9 cellular contexts compared by ENCODE assay signal in the genomic region with DNA sequence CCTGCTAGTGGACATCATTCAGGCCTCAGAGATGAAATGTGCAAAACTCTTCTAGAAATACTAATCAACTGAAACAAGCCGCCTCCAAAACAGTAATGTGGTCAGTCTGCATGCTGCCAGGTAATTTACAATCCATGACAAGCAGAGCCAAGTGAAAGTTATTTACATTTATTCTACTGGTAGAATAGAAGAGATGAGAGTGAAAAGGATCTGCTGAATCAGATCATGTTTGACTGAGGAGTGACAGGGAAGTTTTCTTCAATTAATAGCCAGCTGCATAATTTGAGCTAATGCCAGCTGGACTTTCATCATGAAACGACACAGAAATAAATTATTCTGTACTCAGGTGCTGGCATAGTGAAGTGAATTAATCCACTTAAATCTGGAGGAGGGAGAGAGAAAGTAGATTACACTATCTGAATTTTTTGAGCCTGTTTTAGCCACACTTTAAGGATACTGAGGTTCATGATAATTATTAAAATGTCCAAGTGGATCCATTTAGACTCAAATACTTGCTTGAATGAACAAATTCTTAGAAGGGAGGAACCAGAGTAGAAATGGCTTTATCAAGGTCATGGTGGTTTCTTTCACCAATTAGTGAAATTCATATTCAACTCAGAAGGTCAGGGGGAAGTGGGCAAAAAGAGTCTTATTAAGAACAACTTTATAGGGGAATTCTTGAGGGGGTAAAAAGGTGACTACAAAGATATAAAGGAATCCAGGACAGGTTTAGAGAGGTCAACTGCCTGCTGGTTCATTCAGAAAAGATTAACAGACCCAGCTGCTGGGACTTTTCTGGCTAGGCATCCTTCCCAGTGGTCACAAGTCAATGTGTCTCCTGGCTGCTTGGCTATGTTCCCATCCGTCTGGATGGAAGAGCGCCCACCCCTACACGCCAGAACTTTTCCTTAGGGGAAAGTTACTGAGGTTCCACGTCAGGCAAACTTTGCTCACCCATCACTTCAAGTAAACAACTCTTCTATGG.
DNase-seq lines count a peak whose midpoint lies in the region; ATAC-seq and TF ChIP-seq lines count a peak whose summit lies in the region.
"Had no signal": no experiment of that assay in that cellular context is flagged by ENCODE, and none has a peak within 500 bp of the region (broad histone marks: within the 10 kb centered on the region; RNA-seq: fewer than 3 reads in every experiment).

No MANE protein-coding gene starts in this region.

- H3K4me3 ChIP-seq in uterus, result no peak overlapping the region

- TF ChIP-seq POLR2A in uterus (IDR thresholded peaks at IDR 0.05), result no peak

- H3K4me1 ChIP-seq in uterus, result peaks cover 0 to 8% of the 10 kb centered on the region in 2 donors

- no peaks in the 10 kb centered on the region for H3K36me3 ChIP-seq in uterus

- peak overlapping the region; percentile 12 for H3K27ac ChIP-seq in cingulate gyrus (ENCODE audit: low read depth, low read length)
- peak overlapping the region; percentile 53 to 66 for H3K27ac ChIP-seq in uterus

- peak; percentile 43 for DNase-seq in NCI-H82 (lab: John Stamatoyannopoulos, UW)
- no peak for DNase-seq in NCI-H82 treated with DMSO at 0.1 percent for 48 hours (lab: John Stamatoyannopoulos, UW; ENCODE audit: unreplicated experiment)
- peak; percentile 83 for DNase-seq in medulla oblongata (ENCODE audit: extremely low spot score)
- DNase-seq in uterus, result peak; percentile 47 to 59
- DNase-seq in NCI-H1436 treated with DMSO at 0.1 percent for 48 hours (lab: John Stamatoyannopoulos, UW), result no peak
- DNase-seq in HuH-7 (ENCODE audit: low spot score), result no peak
- DNase-seq: activated naive CD4-positive, alpha-beta T cell treated with anti-CD3 and anti-CD28 coated beads for 36 hours had no signal

- no peak for TF ChIP-seq CTCF in uterus (IDR thresholded peaks at IDR 0.05)

- H3K27me3 ChIP-seq in uterus, result no peaks in the 10 kb centered on the region

- ATAC-seq in HG02642 (IDR thresholded peaks at IDR 0.05; ENCODE audit: poor library complexity, unreplicated experiment), result no peak

- H3K9me3 ChIP-seq in uterus, result no peaks in the 10 kb centered on the region

- intact Hi-C loops in uterus (cut with DNase I; ENCODE audit: low total_unique reads), result no loop called here

Comparison
In these comparisons a context has a peak if more than half of its experiments do, and no peak if none do; other contexts are left out.
1. DNase-seq: peak in NCI-H82 (single experiment), medulla oblongata (single experiment) and uterus (2 of 2); none in NCI-H82 treated with DMSO at 0.1 percent for 48 hours (single experiment), NCI-H1436 treated with DMSO at 0.1 percent for 48 hours (single experiment) and HuH-7 (single experiment).